ENCODE assay signal across 8 cellular contexts in genomic region chr10:61903991-61904350, GRCh38. TPM values are rescaled to one million over a fixed set of nuclear protein-coding genes. Genes with fewer than 3 reads are reported as not detected.
DNase-seq lines count a peak whose midpoint lies in the region; ATAC-seq lines count a peak whose summit lies in the region.

No MANE protein-coding gene starts in this region.

- H3K4me1 Mint-ChIP-seq in T-helper 1 cell treated with Interleukin-12 subunit alpha and Interleukin-12 subunit beta and Interleukin-4 antibody, amounts not matched to agents 30 μg/mL and 1 μg/mL, for 36 hours (ENCODE audit: low read depth), result peaks cover 43% of the 10 kb centered on the region
- H3K4me1 Mint-ChIP-seq in activated CD4-positive, alpha-beta memory T cell treated with anti-CD3 and anti-CD28 coated beads for 36 hours (ENCODE audit: low read depth), result peaks cover 43% of the 10 kb centered on the region
- peaks cover 11 to 33% of the 10 kb centered on the region in 2 donors for H3K4me1 Mint-ChIP-seq in stimulated activated naive B cell treated with anti-CD40 and anti-IgM and Interleukin-4, amounts not matched to agents 10 μg/mL and 1 μg/mL and 100 μg/mL, for 72 hours

- POLR2A ChIA-PET in activated CD4-positive, alpha-beta memory T cell treated with anti-CD3 and anti-CD28 coated beads for 36 hours (lab: Charles Lee), result interaction anchor here (0.7 to 6.5 kb wide), 16 partner anchors 21 to 282 kb away, joined by 3 to 268 read pairs (median 8); no protein-coding TSS in a partner anchor

- H3K36me3 ChIP-seq in iPS-15b (ENCODE audit: control insufficient read depth, insufficient read depth, low read length), result no peaks in the 10 kb centered on the region

- no peaks in the 10 kb centered on the region for H3K27me3 Mint-ChIP-seq in T-helper 1 cell treated with Interleukin-12 subunit alpha and Interleukin-12 subunit beta and Interleukin-4 antibody, amounts not matched to agents 30 μg/mL and 1 μg/mL, for 36 hours (ENCODE audit: low read depth)
- no peaks in the 10 kb centered on the region for H3K27me3 Mint-ChIP-seq in activated CD4-positive, alpha-beta memory T cell treated with anti-CD3 and anti-CD28 coated beads for 36 hours
- no peaks in the 10 kb centered on the region for H3K27me3 Mint-ChIP-seq in stimulated activated naive B cell treated with anti-CD40 and anti-IgM and Interleukin-4, amounts not matched to agents 10 μg/mL and 1 μg/mL and 100 μg/mL, for 72 hours

- intact Hi-C loops in activated CD4-positive, alpha-beta memory T cell treated with anti-CD3 and anti-CD28 coated beads for 36 hours (cut with micrococcal nuclease), result loop anchor here (1.0 to 10.0 kb wide), 11 partner anchors 34 to 1999 kb away; partner anchors contain the start of genes CCDC6, EGR2 and NRBF2

- H3K9me3 Mint-ChIP-seq in T-helper 1 cell treated with Interleukin-12 subunit alpha and Interleukin-12 subunit beta and Interleukin-4 antibody, amounts not matched to agents 30 μg/mL and 1 μg/mL, for 36 hours, result no peaks in the 10 kb centered on the region
- no peaks in the 10 kb centered on the region for H3K9me3 Mint-ChIP-seq in activated CD4-positive, alpha-beta memory T cell treated with anti-CD3 and anti-CD28 coated beads for 36 hours
- no peaks in the 10 kb centered on the region for H3K9me3 Mint-ChIP-seq in stimulated activated naive B cell treated with anti-CD40 and anti-IgM and Interleukin-4, amounts not matched to agents 10 μg/mL and 1 μg/mL and 100 μg/mL, for 72 hours

- ATAC-seq in stimulated activated naive B cell treated with anti-CD40 and anti-IgM and Interleukin-4, amounts not matched to agents 10 μg/mL and 1 μg/mL and 100 μg/mL, for 72 hours (replicated peaks), result no peak
- ATAC-seq in GM21529 (IDR thresholded peaks at IDR 0.05; ENCODE audit: unreplicated experiment), result no peak
- no peak for ATAC-seq in HG02610 (IDR thresholded peaks at IDR 0.05; ENCODE audit: unreplicated experiment)

- CTCF ChIA-PET in activated CD4-positive, alpha-beta memory T cell treated with anti-CD3 and anti-CD28 coated beads for 36 hours (lab: Charles Lee), result interaction anchor here (0.6 to 3.6 kb wide), 19 partner anchors 22 to 341 kb away, joined by 3 to 22 read pairs (median 4); no protein-coding TSS in a partner anchor

- H3K27ac Mint-ChIP-seq in T-helper 1 cell treated with Interleukin-12 subunit alpha and Interleukin-12 subunit beta and Interleukin-4 antibody, amounts not matched to agents 30 μg/mL and 1 μg/mL, for 36 hours, result peak overlapping the region; percentile 94
- H3K27ac Mint-ChIP-seq in activated CD4-positive, alpha-beta memory T cell treated with anti-CD3 and anti-CD28 coated beads for 36 hours, result peak overlapping the region; percentile 95
- H3K27ac Mint-ChIP-seq in stimulated activated naive B cell treated with anti-CD40 and anti-IgM and Interleukin-4, amounts not matched to agents 10 μg/mL and 1 μg/mL and 100 μg/mL, for 72 hours, result peak overlapping the region; percentile 100

- peaks cover 9% of the 10 kb centered on the region for H3K4me1 ChIP-seq in iPS-15b (ENCODE audit: control insufficient read depth, insufficient read depth, low read length)

- H3K9ac ChIP-seq in iPS-15b (ENCODE audit: low read depth, low read length), result no peak overlapping the region

- no peaks in the 10 kb centered on the region for H3K9me3 ChIP-seq in iPS-15b (ENCODE audit: control insufficient read depth, insufficient read depth, low read length)

- no peak for DNase-seq in T-helper 1 cell
- DNase-seq in activated CD4-positive, alpha-beta memory T cell treated with anti-CD3 and anti-CD28 coated beads for 36 hours, result no peak
- DNase-seq in stimulated activated naive B cell treated with anti-CD40 and anti-IgM and Interleukin-4, amounts not matched to agents 10 μg/mL and 1 μg/mL and 100 μg/mL, for 72 hours, result no peak
- DNase-seq in GM03348 (ENCODE audit: low spot score), result no peak

- H3K36me3 Mint-ChIP-seq in T-helper 1 cell treated with Interleukin-12 subunit alpha and Interleukin-12 subunit beta and Interleukin-4 antibody, amounts not matched to agents 30 μg/mL and 1 μg/mL, for 36 hours (ENCODE audit: low read depth), result peaks cover 29% of the 10 kb centered on the region
- peaks cover 35% of the 10 kb centered on the region for H3K36me3 Mint-ChIP-seq in activated CD4-positive, alpha-beta memory T cell treated with anti-CD3 and anti-CD28 coated beads for 36 hours
- H3K36me3 Mint-ChIP-seq in stimulated activated naive B cell treated with anti-CD40 and anti-IgM and Interleukin-4, amounts not matched to agents 10 μg/mL and 1 μg/mL and 100 μg/mL, for 72 hours, result peaks cover 44 to 52% of the 10 kb centered on the region in 2 donors

- peak overlapping the region; percentile 99 for H3K4me3 Mint-ChIP-seq in T-helper 1 cell treated with Interleukin-12 subunit alpha and Interleukin-12 subunit beta and Interleukin-4 antibody, amounts not matched to agents 30 μg/mL and 1 μg/mL, for 36 hours
- H3K4me3 Mint-ChIP-seq in activated CD4-positive, alpha-beta memory T cell treated with anti-CD3 and anti-CD28 coated beads for 36 hours, result peak overlapping the region; percentile 90
- H3K4me3 Mint-ChIP-seq in stimulated activated naive B cell treated with anti-CD40 and anti-IgM and Interleukin-4, amounts not matched to agents 10 μg/mL and 1 μg/mL and 100 μg/mL, for 72 hours, result peak overlapping the region; percentile 91 to 95

- peak overlapping the region; percentile 83 for H3K4me3 ChIP-seq in iPS-15b (ENCODE audit: low read depth, low read length)

- peaks cover 23% of the 10 kb centered on the region for H3K27me3 ChIP-seq in iPS-15b (ENCODE audit: control insufficient read depth, insufficient read depth, low read length)

RNA-seq across cellular contexts. Expression of gene ARID5B, which starts 2.5 kb away (rescaled TPM):
- 10 to 100 TPM; 79.4 to 79.6 TPM for total RNA-seq in activated CD4-positive, alpha-beta memory T cell treated with anti-CD3 and anti-CD28 coated beads for 36 hours
